ENCODE assay signal across 19 cellular contexts in genomic region chr7:21030237-21030636, GRCh38.
DNase-seq lines count a peak whose midpoint lies in the region; ATAC-seq, FAIRE-seq and TF ChIP-seq lines count a peak whose summit lies in the region.
"Had no signal": no experiment of that assay in that cellular context is flagged by ENCODE, and none has a peak within 500 bp of the region (broad histone marks: within the 10 kb centered on the region; RNA-seq: fewer than 3 reads in every experiment).

No MANE protein-coding gene starts in this region.

- ATAC-seq in HepG2 (no peak), right lobe of liver (no peak)

- no peak overlapping the region for H3K4me3 ChIP-seq in HepG2 (replicated peaks in 1 of 3; ENCODE audit: insufficient read depth in 1 of 3, low read depth in 2 of 3, low read length in 3 of 3)
- no peak overlapping the region for H3K4me3 ChIP-seq in right lobe of liver
- H3K4me3 ChIP-seq in iPS-20b (ENCODE audit: low read length) = peak overlapping the region; percentile 57

- no peak for FAIRE-seq in HepG2 (lab: Jason Lieb, UNC)
- FAIRE-seq: A204.1, GM12891, GM18507 had no signal

- intact Hi-C loops in HepG2 (cut with micrococcal nuclease; ENCODE audit: unreplicated experiment) = no loop called here
- intact Hi-C loops in right lobe of liver (cut with DNase I) = no loop called here

- no peaks in the 10 kb centered on the region for H3K27me3 ChIP-seq in HepG2 (ENCODE audit: control insufficient read depth in 1 of 2, insufficient read depth in 2 of 2, low read length in 2 of 2)
- no peaks in the 10 kb centered on the region for H3K27me3 ChIP-seq in right lobe of liver
- H3K27me3 ChIP-seq in iPS-20b (ENCODE audit: insufficient read depth, low read length) = no peaks in the 10 kb centered on the region

- H3K4me2 ChIP-seq in HepG2 (ENCODE audit: low read depth, low read length) = no peak overlapping the region

- H3K27me3 Mint-ChIP-seq in brain = peaks cover 29% of the 10 kb centered on the region
- H3K27me3 Mint-ChIP-seq: IgD-negative memory B cell had no signal

- no peak for TF ChIP-seq RAD21 in HepG2 (CRISPR knock-in tag; IDR thresholded peaks at IDR 0.05)

- TF ChIP-seq POLR2A in HepG2 (IDR thresholded peaks at IDR 0.05; ENCODE audit: insufficient read depth in 1 of 2, low read depth in 2 of 2, low read length in 2 of 2) (no peak), right lobe of liver (IDR thresholded peaks at IDR 0.05) (no peak)

- H3K9me3 Mint-ChIP-seq in brain = peaks cover 0 to 4% (median 0%) of the 10 kb centered on the region in 5 experiments
- H3K9me3 Mint-ChIP-seq: IgD-negative memory B cell had no signal

- H3K9ac ChIP-seq in HepG2 (ENCODE audit: insufficient read depth, low read depth, low read length) (no peak overlapping the region), iPS-20b (ENCODE audit: low read depth, low read length) (no peak overlapping the region)

- no peaks in the 10 kb centered on the region for H4K20me1 ChIP-seq in HepG2 (ENCODE audit: insufficient read depth, low read length)

- H3K4me1 Mint-ChIP-seq in brain = peaks cover 60% of the 10 kb centered on the region
- H3K4me1 Mint-ChIP-seq: IgD-negative memory B cell had no signal

- H3K79me2 ChIP-seq in HepG2 (ENCODE audit: insufficient read depth, low read length) = no peaks in the 10 kb centered on the region

- in situ Hi-C loops in HepG2 (cut with HindIII; ENCODE audit: extremely low pct_ligation_motif_present, low pct_unique_long_range_greater_than_20kb) = no loop called here

- 69% methylated on average over 6 of the region's 6 CpGs for WGBS in HepG2 (ENCODE audit: low lambda C conversion rate)
- WGBS in right lobe of liver (ENCODE audit: insufficient coverage, low coverage, low lambda C conversion rate, missing lambda C conversion rate) = 74% methylated on average over 6 of the region's 6 CpGs

- H3K27ac Mint-ChIP-seq in brain = peak overlapping the region in 3 of 5 experiments; percentile 46 to 93 (median 54)
- H3K27ac Mint-ChIP-seq: IgD-negative memory B cell had no signal

- H3K36me3 Mint-ChIP-seq in brain = no peaks in the 10 kb centered on the region
- H3K36me3 Mint-ChIP-seq: IgD-negative memory B cell had no signal

- H3K36me3 ChIP-seq in HepG2 (replicated peaks in 1 of 2; ENCODE audit: control insufficient read depth in 1 of 2, insufficient read depth in 2 of 2, low read length in 2 of 2) = no peaks in the 10 kb centered on the region
- no peaks in the 10 kb centered on the region for H3K36me3 ChIP-seq in right lobe of liver
- H3K36me3 ChIP-seq in iPS-20b (ENCODE audit: insufficient read depth, low read depth, low read length) = no peaks in the 10 kb centered on the region

- TF ChIP-seq EP300 in HepG2 (IDR thresholded peaks at IDR 0.05; ENCODE audit: low read depth in 2 of 2, low read length in 2 of 2) (no peak), HepG2 (CRISPR knock-in tag; IDR thresholded peaks at IDR 0.05; ENCODE audit: borderline replicate concordance) (no peak)

- H2AFZ ChIP-seq in HepG2 (ENCODE audit: low read length) = no peak overlapping the region

- H3K27ac ChIP-seq in HepG2 (ENCODE audit: extremely low read length, insufficient read depth, low read length) (no peak overlapping the region), right lobe of liver (no peak overlapping the region), iPS-20b (ENCODE audit: low read length) (no peak overlapping the region)

- H3K4me1 ChIP-seq in HepG2 (ENCODE audit: insufficient read depth, low read length) (no peaks in the 10 kb centered on the region), right lobe of liver (no peaks in the 10 kb centered on the region), iPS-20b (ENCODE audit: insufficient read depth, low read length) (peaks cover 47% of the 10 kb centered on the region)

- POLR2A ChIA-PET in HepG2 (lab: Yijun Ruan, JAX) = no interaction called here

- TF ChIP-seq CTCF in HepG2 (CRISPR knock-in tag; IDR thresholded peaks at IDR 0.05) (no peak), right lobe of liver (IDR thresholded peaks at IDR 0.05) (no peak), brain (conservative IDR thresholded peaks at IDR 0.05) (no peak)

- H3K9me3 ChIP-seq in HepG2 (ENCODE audit: low read length) (no peaks in the 10 kb centered on the region), right lobe of liver (no peaks in the 10 kb centered on the region), iPS-20b (ENCODE audit: insufficient read depth, low read depth, low read length) (no peaks in the 10 kb centered on the region)

- DNase-seq in HepG2 (ENCODE audit: low spot score) (no peak), right lobe of liver (no peak), DMS53 (lab: John Stamatoyannopoulos, UW) (no peak), SIG-M5 (lab: John Stamatoyannopoulos, UW) (no peak), kidney glomerular epithelial cell (lab: John Stamatoyannopoulos, UW) (no peak), cortex of kidney (lab: John Stamatoyannopoulos, UW) (no peak)
- DNase-seq: C1 segment of cervical spinal cord, GF-D8, GOT3, NCI-H187, NCI-H2171, NCI-H446 treated with DMSO at 0.1 percent for 48 hours, NCI-H82 had no signal

- CTCF ChIA-PET in HepG2 (lab: Yijun Ruan, JAX; ENCODE audit: low intra/inter-chr PET ratio, low total read pairs) = no interaction called here

- peak overlapping the region in 3 of 5 experiments; percentile 33 to 82 (median 50) for H3K4me3 Mint-ChIP-seq in brain
- H3K4me3 Mint-ChIP-seq: IgD-negative memory B cell had no signal

- BruUV-seq in HepG2 (replicated peaks; lab: Mats Ljungman, UMichigan) = no TSS peak

TF ChIP-seq in HepG2, 621 proteins besides CTCF, POLR2A, EP300 and RAD21:
- TF ChIP-seq KDM2A (CRISPR knock-in tag; IDR thresholded peaks at IDR 0.05; ENCODE audit: borderline replicate concordance, low read depth) (no peak), JUNB (CRISPR knock-in tag; IDR thresholded peaks at IDR 0.05; ENCODE audit: borderline replicate concordance) (no peak), MAFK (conservative IDR thresholded peaks at IDR 0.05 in 1 of 2, IDR thresholded peaks at IDR 0.05 in 1 of 2; ENCODE audit: low read length in 2 of 2) (peak; percentile 23 to 65; a peak in 3 of 4 replicates), MAFF (IDR thresholded peaks at IDR 0.05; ENCODE audit: low read depth, low read length) (peak; percentile 24; the same call in 1 of the 2 replicates), PHF21A (CRISPR knock-in tag; IDR thresholded peaks at IDR 0.05) (no peak), USF2 (IDR thresholded peaks at IDR 0.05; ENCODE audit: low read depth, low read length) (no peak), USF2 (CRISPR knock-in tag; IDR thresholded peaks at IDR 0.05; ENCODE audit: borderline replicate concordance) (no peak), SPEN (CRISPR knock-in tag; IDR thresholded peaks at IDR 0.05; ENCODE audit: low read depth) (no peak)
